In genomic region chr11:43366597-43367121, GRCh38 we compare ENCODE assay signal across 14 cellular contexts. TPM values are rescaled to one million over a fixed set of nuclear protein-coding genes. Genes with fewer than 3 reads are reported as not detected.
DNase-seq lines count a peak whose midpoint lies in the region; ATAC-seq, FAIRE-seq and TF ChIP-seq lines count a peak whose summit lies in the region.
"Had no signal": no experiment of that assay in that cellular context is flagged by ENCODE, and none has a peak within 500 bp of the region (broad histone marks: within the 10 kb centered on the region; RNA-seq: fewer than 3 reads in every experiment).

No MANE protein-coding gene starts in this region.

- H3K36me3 ChIP-seq in astrocyte (ENCODE audit: insufficient read depth, low read length) (no peaks in the 10 kb centered on the region), mesenchymal stem cell (ENCODE audit: control insufficient read depth in 1 of 2, insufficient read depth in 2 of 2, low read depth in 1 of 2, low read length in 2 of 2) (peaks cover 16 to 29% of the 10 kb centered on the region in 2 experiments)
- H3K36me3 ChIP-seq: pancreas had no signal

- H2AK5ac ChIP-seq in mesenchymal stem cell (ENCODE audit: low read length, severe bottlenecking): no peak overlapping the region

- peak overlapping the region; percentile 16 for H3K27ac Mint-ChIP-seq in astrocyte (ENCODE audit: unreplicated experiment)

- no peak overlapping the region for H3K4me3 Mint-ChIP-seq in astrocyte (ENCODE audit: unreplicated experiment)

- FAIRE-seq in astrocyte (lab: Jason Lieb, UNC): peak; percentile 26
- FAIRE-seq: pancreas had no signal

- H3K18ac ChIP-seq in mesenchymal stem cell (ENCODE audit: low read depth in 1 of 2, low read length in 2 of 2): no peak overlapping the region

- H3K27ac ChIP-seq in astrocyte (ENCODE audit: low read depth, low read length) (no peak overlapping the region), mesenchymal stem cell (ENCODE audit: low read length, poor library complexity, severe bottlenecking) (peak overlapping the region; percentile 16)
- H3K27ac ChIP-seq: epithelial cell of prostate, pancreas had no signal

- H2BK5ac ChIP-seq in mesenchymal stem cell (ENCODE audit: low read depth, low read length, poor library complexity, severe bottlenecking): no peak overlapping the region

- H3K36me3 Mint-ChIP-seq in astrocyte (ENCODE audit: low read depth, unreplicated experiment): peaks cover 3% of the 10 kb centered on the region

- TF ChIP-seq CTCF in astrocyte (IDR thresholded peaks at IDR 0.05; ENCODE audit: insufficient read depth, low read depth, low read length): no peak

- no peak overlapping the region for H3K4ac ChIP-seq in mesenchymal stem cell (ENCODE audit: low read depth in 1 of 2, low read length in 2 of 2)

- intact Hi-C loops in Right ventricle myocardium superior (cut with DNase I): no loop called here

- H3K4me1 ChIP-seq in astrocyte (ENCODE audit: insufficient read depth, low read length) (no peaks in the 10 kb centered on the region), mesenchymal stem cell (ENCODE audit: control insufficient read depth, insufficient read depth, low read depth, low read length) (no peaks in the 10 kb centered on the region)

- H2AFZ ChIP-seq in astrocyte (ENCODE audit: low read depth, low read length) (no peak overlapping the region), mesenchymal stem cell (ENCODE audit: low read depth, low read length) (no peak overlapping the region)

- peak overlapping the region; percentile 60 for H4K91ac ChIP-seq in mesenchymal stem cell (ENCODE audit: low read length)

- H3K9me3 ChIP-seq in astrocyte (ENCODE audit: insufficient read depth, low read depth, low read length) (no peaks in the 10 kb centered on the region), mesenchymal stem cell (ENCODE audit: control insufficient read depth, low read length) (no peaks in the 10 kb centered on the region)
- H3K9me3 ChIP-seq: pancreas had no signal

- H3K79me1 ChIP-seq in mesenchymal stem cell (replicated peaks; ENCODE audit: low read length, poor library complexity, severe bottlenecking): peaks cover 15% of the 10 kb centered on the region

- H3K14ac ChIP-seq in mesenchymal stem cell (ENCODE audit: low read length in 2 of 2): no peak overlapping the region

- WGBS in mesenchymal stem cell: 20% methylated on average over 5 of the region's 5 CpGs

- peak overlapping the region in 1 of 2 experiments; percentile 42 for H2BK12ac ChIP-seq in mesenchymal stem cell (ENCODE audit: low read length in 2 of 2)

- peak overlapping the region; percentile 9 for H4K8ac ChIP-seq in mesenchymal stem cell (ENCODE audit: low read length)

- ATAC-seq in HG02884 (IDR thresholded peaks at IDR 0.05; ENCODE audit: unreplicated experiment) (peak; percentile 52), Right ventricle myocardium superior (ENCODE audit: poor library complexity) (no peak)

- no peaks in the 10 kb centered on the region for H3K27me3 Mint-ChIP-seq in astrocyte (ENCODE audit: low read depth, unreplicated experiment)

- H2BK120ac ChIP-seq in mesenchymal stem cell (ENCODE audit: low read depth, low read length): no peak overlapping the region

- peaks cover 77% of the 10 kb centered on the region for H4K20me1 ChIP-seq in astrocyte (ENCODE audit: insufficient read depth, low read length)

- no peak overlapping the region for H3K23ac ChIP-seq in mesenchymal stem cell (ENCODE audit: low read length in 2 of 2)

- H3K9me3 Mint-ChIP-seq in astrocyte (ENCODE audit: unreplicated experiment): no peaks in the 10 kb centered on the region

- H3K79me2 ChIP-seq in astrocyte (ENCODE audit: insufficient read depth, low read length): peaks cover 95% of the 10 kb centered on the region

- H3K4me2 ChIP-seq in astrocyte (ENCODE audit: low read length) (no peak overlapping the region), mesenchymal stem cell (ENCODE audit: low read length, poor library complexity, severe bottlenecking) (no peak overlapping the region)

- H3K4me3 ChIP-seq in astrocyte (ENCODE audit: insufficient read depth, low read depth, low read length): no peak overlapping the region
- no peak overlapping the region for H3K4me3 ChIP-seq in mesenchymal stem cell (ENCODE audit: insufficient read depth in 1 of 2, low read depth in 1 of 2, low read length in 2 of 2)
- H3K4me3 ChIP-seq: pancreas had no signal

- H3K27me3 ChIP-seq in astrocyte (ENCODE audit: insufficient read depth, low read length): no peaks in the 10 kb centered on the region
- H3K27me3 ChIP-seq in mesenchymal stem cell (ENCODE audit: control insufficient read depth in 1 of 2, insufficient read depth in 1 of 2, low read length in 2 of 2): no peaks in the 10 kb centered on the region
- H3K27me3 ChIP-seq: pancreas had no signal

- no peak overlapping the region for H2BK15ac ChIP-seq in mesenchymal stem cell (ENCODE audit: low read depth, poor library complexity, severe bottlenecking)

- H3K9ac ChIP-seq in astrocyte (ENCODE audit: low read length): no peak overlapping the region
- no peak overlapping the region for H3K9ac ChIP-seq in mesenchymal stem cell (ENCODE audit: low read length)

- DNase-seq in ELR (ENCODE audit: low read depth) (peak; percentile 75), astrocyte (ENCODE audit: low read depth) (peak; percentile 29), mesenchymal stem cell (peak; percentile 73), Right ventricle myocardium superior (no peak), T-helper 1 cell (no peak), germinal center (ENCODE audit: low spot score) (no peak)
- no peak for DNase-seq in NK-92 treated with Interleukin-12 subunit alpha and Interleukin-12 subunit beta, amount 100 ng/mL, for 24 hours (lab: John Stamatoyannopoulos, UW)
- DNase-seq: activated naive CD4-positive, alpha-beta T cell; caudate nucleus; mammary epithelial cell; NCI-H510A; pancreas had no signal

- H3K4me1 Mint-ChIP-seq in astrocyte (ENCODE audit: low read depth, unreplicated experiment): peaks cover 22% of the 10 kb centered on the region

RNA-seq across cellular contexts. Expression of gene TTC17, which starts 7.9 kb away (rescaled TPM):
- total RNA-seq in astrocyte (56.7 and 74.6 TPM in 2 replicates), Right ventricle myocardium superior (28.6 TPM)
- polyA plus RNA-seq in mesenchymal stem cell (2013, experiment 1 of 2): 58.5 TPM
- 55.9 TPM for polyA plus RNA-seq in mesenchymal stem cell (2013, experiment 2 of 2)

RNA-seq across cellular contexts. Expression of gene API5, which starts 54.9 kb away (rescaled TPM):
- total RNA-seq in astrocyte (101 and 118 TPM in 2 replicates), Right ventricle myocardium superior (36.2 TPM)
- 59.6 TPM for polyA plus RNA-seq in mesenchymal stem cell (2013, experiment 1 of 2)
- 60.8 TPM for polyA plus RNA-seq in mesenchymal stem cell (2013, experiment 2 of 2)

Comparison
In these comparisons a context has a peak if more than half of its experiments do, and no peak if none do; other contexts are left out.
1. DNase-seq: peak in ELR (single experiment), astrocyte (single experiment) and mesenchymal stem cell (single experiment); none in Right ventricle myocardium superior (single experiment), NK-92 treated with Interleukin-12 subunit alpha and Interleukin-12 subunit beta, amount 100 ng/mL, for 24 hours (single experiment), T-helper 1 cell (0 of 5) and germinal center (single experiment).